ENCODE assay signal across 39 cellular contexts in the genomic region with DNA sequence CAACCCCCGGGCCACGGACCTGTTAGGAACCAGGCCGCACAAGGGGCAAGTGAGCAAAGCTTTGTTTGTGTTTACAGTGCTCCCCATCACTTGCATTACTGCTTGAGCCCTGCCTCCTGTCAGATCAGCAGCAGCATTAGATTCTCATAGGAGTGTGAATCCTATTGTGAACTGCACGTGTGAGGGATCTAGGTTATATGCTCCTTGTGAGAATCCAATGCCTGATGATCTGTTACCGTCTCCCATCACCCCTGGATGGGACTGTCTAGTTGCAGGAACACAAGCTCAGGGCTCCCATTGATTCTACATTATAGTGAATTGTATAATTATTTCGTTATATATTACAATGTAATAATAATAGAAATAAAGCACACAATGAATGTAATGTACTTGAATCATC.
"Had no signal": no experiment of that assay in that cellular context is flagged by ENCODE, and none has a peak within 500 bp of the region (broad histone marks: within the 10 kb centered on the region; RNA-seq: fewer than 3 reads in every experiment).

No MANE protein-coding gene starts in this region.

- H3K4me1 Mint-ChIP-seq: activated CD4-positive, alpha-beta memory T cell treated with anti-CD3 and anti-CD28 coated beads, Interleukin-2, amount 10 ng/mL, durations not matched to agents 7 days and 5 days; activated CD8-positive, alpha-beta memory T cell treated with anti-CD3 and anti-CD28 coated beads, Interleukin-2, amount 10 ng/mL, durations not matched to agents 7 days and 5 days; activated naive CD8-positive, alpha-beta T cell treated with anti-CD3 and anti-CD28 coated beads for 36 hours; T-cell had no signal

- H3K27ac Mint-ChIP-seq: activated B cell treated with CpG ODN at 0.5 μM for 24 hours; activated CD4-positive, alpha-beta memory T cell treated with anti-CD3 and anti-CD28 coated beads, Interleukin-2, amount 10 ng/mL, durations not matched to agents 7 days and 5 days; activated CD8-positive, alpha-beta memory T cell treated with anti-CD3 and anti-CD28 coated beads, Interleukin-2, amount 10 ng/mL, durations not matched to agents 7 days and 5 days; activated naive CD8-positive, alpha-beta T cell treated with anti-CD3 and anti-CD28 coated beads for 36 hours; T-cell had no signal

- H3K36me3 Mint-ChIP-seq: activated CD8-positive, alpha-beta memory T cell treated with anti-CD3 and anti-CD28 coated beads, Interleukin-2, amount 10 ng/mL, durations not matched to agents 7 days and 5 days; activated naive CD8-positive, alpha-beta T cell treated with anti-CD3 and anti-CD28 coated beads for 36 hours; T-cell had no signal

- H3K9me3 Mint-ChIP-seq: activated B cell treated with CpG ODN at 0.5 μM for 24 hours; activated CD4-positive, alpha-beta memory T cell treated with anti-CD3 and anti-CD28 coated beads, Interleukin-2, amount 10 ng/mL, durations not matched to agents 7 days and 5 days; activated naive CD8-positive, alpha-beta T cell treated with anti-CD3 and anti-CD28 coated beads for 36 hours; T-cell had no signal

- H3K4me3 ChIP-seq: body of pancreas, breast epithelium, MG63, Peyer's patch, SJSA1 had no signal

- H3K4me3 Mint-ChIP-seq: activated B cell treated with CpG ODN at 0.5 μM for 24 hours; activated CD4-positive, alpha-beta memory T cell treated with anti-CD3 and anti-CD28 coated beads, Interleukin-2, amount 10 ng/mL, durations not matched to agents 7 days and 5 days; activated CD8-positive, alpha-beta memory T cell treated with anti-CD3 and anti-CD28 coated beads, Interleukin-2, amount 10 ng/mL, durations not matched to agents 7 days and 5 days; activated naive CD8-positive, alpha-beta T cell treated with anti-CD3 and anti-CD28 coated beads for 36 hours; T-cell had no signal

- H3K4me1 ChIP-seq: breast epithelium, Peyer's patch had no signal

- H3K36me3 ChIP-seq: breast epithelium, MG63, Peyer's patch, SJSA1 had no signal

- H3K9me3 ChIP-seq: body of pancreas, breast epithelium, MG63, Peyer's patch, SJSA1 had no signal

- H3K27me3 ChIP-seq: body of pancreas, breast epithelium, MG63, Peyer's patch, SJSA1 had no signal

- H3K27me3 Mint-ChIP-seq: activated B cell treated with CpG ODN at 0.5 μM for 24 hours had no signal

- DNase-seq: activated B cell treated with CpG ODN at 0.5 μM for 24 hours; activated CD4-positive, alpha-beta memory T cell treated with anti-CD3 and anti-CD28 coated beads, Interleukin-2, amount 10 ng/mL, durations not matched to agents 7 days and 5 days; activated CD4-positive, alpha-beta T cell treated with anti-CD3 and anti-CD28 coated beads for 4 hours; activated CD4-positive, alpha-beta T cell treated with anti-CD3 and anti-CD28 coated beads, Interleukin-2, amount 50 U/mL, for 1 hour; activated CD4-positive, CD25-positive, alpha-beta regulatory T cell treated with anti-CD3 and anti-CD28 coated beads, Interleukin-2, amount 50 U/mL, for 72 hours; activated CD8-positive, alpha-beta memory T cell treated with anti-CD3 and anti-CD28 coated beads for 24 hours; activated CD8-positive, alpha-beta memory T cell treated with anti-CD3 and anti-CD28 coated beads, Interleukin-2, amount 10 ng/mL, durations not matched to agents 7 days and 5 days; activated CD8-positive, alpha-beta memory T cell treated with anti-CD3 and anti-CD28 coated beads, Interleukin-2, amount 50 U/mL, for 48 hours; activated effector memory CD4-positive, alpha-beta T cell treated with Interleukin-2 at 50 U/mL for 16 hours; activated naive CD4-positive, alpha-beta T cell treated with anti-CD3 and anti-CD28 coated beads, Interleukin-2, amount 50 U/mL, for 16 hours; activated naive CD8-positive, alpha-beta T cell treated with anti-CD3 and anti-CD28 coated beads for 36 hours; activated T-cell treated with anti-CD3 and anti-CD28 coated beads, Interleukin-2, amount 50 U/mL, for 48 hours; amygdala; body of pancreas; cerebellar nuclear complex; Kasumi-1; KG1; MG63; NCI-H1048; NCI-H1105 treated with DMSO at 0.1 percent for 48 hours; NCI-H1436; NCI-H1694; NCI-H1930; NCI-H2081 treated with DMSO at 0.1 percent for 48 hours; NCI-H226; NCI-H446 treated with DMSO at 0.1 percent for 48 hours; NCI-H524; NCI-H69; NK-92 treated with Interleukin-12 subunit alpha and Interleukin-12 subunit beta, amount 100 ng/mL, for 24 hours; PC-3; Peyer's patch; RPMI8226; SHP77 treated with DMSO at 0.1 percent for 48 hours; T-cell; T-helper 2 cell; T-helper 9 cell had no signal

- H3K27ac ChIP-seq: body of pancreas, breast epithelium, Peyer's patch, SJSA1, VCaP had no signal
